ENCODE assay signal across 19 cellular contexts in genomic region chr15:32819406-32819930, GRCh38.
DNase-seq lines count a peak whose midpoint lies in the region; ATAC-seq and TF ChIP-seq lines count a peak whose summit lies in the region.
"Had no signal": no experiment of that assay in that cellular context is flagged by ENCODE, and none has a peak within 500 bp of the region (broad histone marks: within the 10 kb centered on the region; RNA-seq: fewer than 3 reads in every experiment).

No MANE protein-coding gene starts in this region.

- H3K36me3 Mint-ChIP-seq in activated T-helper 17 cell treated with anti-CD3 and anti-CD28 coated beads, Interleukin-2, amount 50 U/mL, for 72 hours (ENCODE audit: low read depth): no peaks in the 10 kb centered on the region
- H3K36me3 Mint-ChIP-seq: CD4-positive, CD25-positive, alpha-beta regulatory T cell had no signal

- H3K36me3 ChIP-seq in GM23248 (ENCODE audit: low read depth) (no peaks in the 10 kb centered on the region), WERI-Rb-1 (no peaks in the 10 kb centered on the region), skeletal muscle satellite cell (ENCODE audit: insufficient read depth, low read length) (no peaks in the 10 kb centered on the region)
- H3K36me3 ChIP-seq: lower lobe of right lung, upper lobe of left lung had no signal

- peak; percentile 50 for DNase-seq in GM23248
- DNase-seq in WERI-Rb-1: no peak
- DNase-seq in foreskin melanocyte: peak; percentile 38
- DNase-seq: activated CD8-positive, alpha-beta T cell treated with anti-CD3 and anti-CD28 coated beads, Interleukin-2, amount 10 ng/mL, durations not matched to agents 7 days and 5 days; activated T-cell treated with anti-CD3 and anti-CD28 coated beads, Interleukin-2, amount 50 U/mL, for 1 hour; amniotic stem cell; CD4-positive, CD25-positive, alpha-beta regulatory T cell; islet precursor cell; KG1; lower lobe of right lung; nucleus accumbens; stimulated activated CD8-positive, alpha-beta memory T cell treated with anti-CD3 and anti-CD28 coated beads, Interleukin-4, amount 100 ng/mL, for 48 hours; T1000; upper lobe of left lung had no signal

- H3K4me3 Mint-ChIP-seq in activated T-helper 17 cell treated with anti-CD3 and anti-CD28 coated beads, Interleukin-2, amount 50 U/mL, for 72 hours: no peak overlapping the region
- H3K4me3 Mint-ChIP-seq: activated CD8-positive, alpha-beta T cell treated with anti-CD3 and anti-CD28 coated beads, Interleukin-2, amount 10 ng/mL, durations not matched to agents 7 days and 5 days; CD4-positive, CD25-positive, alpha-beta regulatory T cell had no signal

- H3K27me3 ChIP-seq in GM23248 (replicated peaks; ENCODE audit: insufficient read depth) (no peaks in the 10 kb centered on the region), WERI-Rb-1 (ENCODE audit: insufficient read depth, low read depth, severe bottlenecking) (no peaks in the 10 kb centered on the region), skeletal muscle satellite cell (ENCODE audit: control insufficient read depth, insufficient read depth, low read length) (no peaks in the 10 kb centered on the region)
- H3K27me3 ChIP-seq: upper lobe of left lung had no signal

- peak overlapping the region; percentile 56 for H2AFZ ChIP-seq in GM23248

- H3F3A ChIP-seq in GM23248 (ENCODE audit: insufficient read depth): peaks cover 32% of the 10 kb centered on the region

- H3K4me2 ChIP-seq in GM23248 (ENCODE audit: unreplicated experiment) (peak overlapping the region; percentile 77), skeletal muscle satellite cell (ENCODE audit: low read length) (peak overlapping the region; percentile 68)

- no peaks in the 10 kb centered on the region for H3K9me2 ChIP-seq in GM23248 (ENCODE audit: insufficient read depth)

- no peaks in the 10 kb centered on the region for H3K27me3 Mint-ChIP-seq in activated T-helper 17 cell treated with anti-CD3 and anti-CD28 coated beads, Interleukin-2, amount 50 U/mL, for 72 hours

- H3K4me1 ChIP-seq in GM23248 (ENCODE audit: insufficient read depth) (peaks cover 32% of the 10 kb centered on the region), skeletal muscle satellite cell (ENCODE audit: control insufficient read depth, insufficient read depth, low read length) (peaks cover 48% of the 10 kb centered on the region)
- H3K4me1 ChIP-seq: lower lobe of right lung, upper lobe of left lung had no signal

- peak overlapping the region; percentile 61 for H3K4me3 ChIP-seq in GM23248
- peak overlapping the region; percentile 28 for H3K4me3 ChIP-seq in WERI-Rb-1 (ENCODE audit: low read depth, low read length)
- peak overlapping the region; percentile 34 for H3K4me3 ChIP-seq in skeletal muscle satellite cell (ENCODE audit: low read length)
- H3K4me3 ChIP-seq: lower lobe of right lung, upper lobe of left lung had no signal

- no peaks in the 10 kb centered on the region for H3K79me2 ChIP-seq in GM23248 (ENCODE audit: insufficient read depth)

- peak overlapping the region; percentile 73 for H3K27ac ChIP-seq in GM23248
- peak overlapping the region; percentile 68 for H3K27ac ChIP-seq in WERI-Rb-1
- H3K27ac ChIP-seq: epithelial cell of prostate, lower lobe of right lung, upper lobe of left lung had no signal

- in situ Hi-C loops in GM23248 (cut with MboI): no loop called here

- no peaks in the 10 kb centered on the region for H3K9me3 Mint-ChIP-seq in activated T-helper 17 cell treated with anti-CD3 and anti-CD28 coated beads, Interleukin-2, amount 50 U/mL, for 72 hours
- H3K9me3 Mint-ChIP-seq: CD4-positive, CD25-positive, alpha-beta regulatory T cell had no signal

- no peaks in the 10 kb centered on the region for H4K20me1 ChIP-seq in GM23248 (ENCODE audit: insufficient read depth)

- H3K9me3 ChIP-seq in GM23248 (ENCODE audit: low read depth): no peaks in the 10 kb centered on the region
- H3K9me3 ChIP-seq in WERI-Rb-1 (ENCODE audit: severe bottlenecking): no peaks in the 10 kb centered on the region
- no peaks in the 10 kb centered on the region for H3K9me3 ChIP-seq in skeletal muscle satellite cell (replicated peaks; ENCODE audit: low read length)
- H3K9me3 ChIP-seq: lower lobe of right lung, upper lobe of left lung had no signal

- no peak for TF ChIP-seq CTCF in WERI-Rb-1 (IDR thresholded peaks at IDR 0.05; ENCODE audit: low read depth, low read length)

- no peaks in the 10 kb centered on the region for H3K4me1 Mint-ChIP-seq in activated T-helper 17 cell treated with anti-CD3 and anti-CD28 coated beads, Interleukin-2, amount 50 U/mL, for 72 hours
- H3K4me1 Mint-ChIP-seq: CD4-positive, CD25-positive, alpha-beta regulatory T cell had no signal

- peak overlapping the region; percentile 62 for H3K9ac ChIP-seq in GM23248
- H3K9ac ChIP-seq in skeletal muscle satellite cell (ENCODE audit: low read depth, low read length): peak overlapping the region; percentile 71

- H3K27ac Mint-ChIP-seq in activated T-helper 17 cell treated with anti-CD3 and anti-CD28 coated beads, Interleukin-2, amount 50 U/mL, for 72 hours: no peak overlapping the region
- H3K27ac Mint-ChIP-seq: activated CD8-positive, alpha-beta T cell treated with anti-CD3 and anti-CD28 coated beads, Interleukin-2, amount 10 ng/mL, durations not matched to agents 7 days and 5 days; CD4-positive, CD25-positive, alpha-beta regulatory T cell had no signal

- ATAC-seq in activated T-helper 17 cell treated with anti-CD3 and anti-CD28 coated beads, Interleukin-2, amount 50 U/mL, for 72 hours (replicated peaks): no peak
- no peak for ATAC-seq in HG02870 (IDR thresholded peaks at IDR 0.05; ENCODE audit: unreplicated experiment)
- ATAC-seq in GM21367 (IDR thresholded peaks at IDR 0.05; ENCODE audit: unreplicated experiment): no peak
- ATAC-seq: activated CD8-positive, alpha-beta T cell treated with anti-CD3 and anti-CD28 coated beads, Interleukin-2, amount 10 ng/mL, durations not matched to agents 7 days and 5 days; lower lobe of right lung had no signal

- WGBS in GM23248 (ENCODE audit: low coverage in 1 of 2, low lambda C conversion rate in 2 of 2, missing lambda C conversion rate in 2 of 2), 2 experiments: 41 to 42% methylated on average over 5 of the region's 5 CpGs
